In genomic region chr14:25048170-25049126, GRCh38 we compare ENCODE assay signal across 8 cellular contexts. TPM values are rescaled to one million over a fixed set of nuclear protein-coding genes. Genes with fewer than 3 reads are reported as not detected.
A peak's percentile ranks its signal among the peaks of the same experiment; 100 is the strongest.
DNase-seq lines count a peak whose midpoint lies in the region; ATAC-seq, FAIRE-seq and TF ChIP-seq lines count a peak whose summit lies in the region.

No MANE protein-coding gene starts in this region.

- DNase-seq in CD8-positive, alpha-beta memory T cell = no peak
- DNase-seq in activated B cell treated with CpG ODN at 0.5 μM for 24 hours = no peak
- peak; percentile 61 for DNase-seq in left cardiac atrium
- peak in 5 of 6 donors; percentile 65 to 81 (median 73) for DNase-seq in pancreas
- no peak for DNase-seq in NOMO-1 treated with dmso at 0.1 percent for 144 hours (lab: John Stamatoyannopoulos, UW; ENCODE audit: unreplicated experiment)
- DNase-seq in mesendoderm = no peak
- DNase-seq in activated naive CD4-positive, alpha-beta T cell treated with anti-CD3 and anti-CD28 coated beads, Interleukin-2, amount 50 U/mL, for 16 hours = no peak
- no peak for DNase-seq in NCI-H446 (lab: John Stamatoyannopoulos, UW)

- CTCF ChIA-PET in CD8-positive, alpha-beta memory T cell (lab: Charles Lee) = no interaction called here
- CTCF ChIA-PET in activated B cell treated with CpG ODN at 0.5 μM for 24 hours (lab: Charles Lee) = no interaction called here

- H3K9me3 Mint-ChIP-seq in CD8-positive, alpha-beta memory T cell = no peaks in the 10 kb centered on the region
- H3K9me3 Mint-ChIP-seq in activated B cell treated with CpG ODN at 0.5 μM for 24 hours = no peaks in the 10 kb centered on the region

- H3K4ac ChIP-seq in mesendoderm (ENCODE audit: low read depth, low read length) = no peak overlapping the region

- peak overlapping the region in 1 of 8 donors; percentile 21 for H3K27ac Mint-ChIP-seq in CD8-positive, alpha-beta memory T cell
- no peak overlapping the region for H3K27ac Mint-ChIP-seq in activated B cell treated with CpG ODN at 0.5 μM for 24 hours

- H3K36me3 ChIP-seq in CD8-positive, alpha-beta memory T cell (ENCODE audit: insufficient read depth, low read length) = no peaks in the 10 kb centered on the region
- H3K36me3 ChIP-seq in pancreas = no peaks in the 10 kb centered on the region
- no peaks in the 10 kb centered on the region for H3K36me3 ChIP-seq in mesendoderm (ENCODE audit: control insufficient read depth, insufficient read depth, low read length)

- intact Hi-C loops in activated B cell treated with CpG ODN at 0.5 μM for 24 hours (cut with micrococcal nuclease) = no loop called here
- intact Hi-C loops in left cardiac atrium (cut with DNase I) = loop anchor here in 1 of 2 donors (5.0 kb wide), 1 partner anchor 84 kb away; no protein-coding TSS in a partner anchor
- intact Hi-C loops in pancreas (cut with DNase I) = loop anchor here in 2 of 3 donors (5.0 to 10.0 kb wide), 2 partner anchors 241 to 244 kb away; no protein-coding TSS in a partner anchor

- H3K27me3 ChIP-seq in CD8-positive, alpha-beta memory T cell (ENCODE audit: insufficient read depth, low read length, poor library complexity, severe bottlenecking) = peaks cover 5% of the 10 kb centered on the region
- H3K27me3 ChIP-seq in pancreas = no peaks in the 10 kb centered on the region
- peaks cover 31% of the 10 kb centered on the region for H3K27me3 ChIP-seq in mesendoderm (ENCODE audit: insufficient read depth, low read length, poor library complexity)

- H3K4me3 Mint-ChIP-seq in CD8-positive, alpha-beta memory T cell = peak overlapping the region; percentile 3 to 74 (median 20)
- H3K4me3 Mint-ChIP-seq in activated B cell treated with CpG ODN at 0.5 μM for 24 hours = peak overlapping the region; percentile 32

- H3K4me2 ChIP-seq in mesendoderm (ENCODE audit: low read length) = no peak overlapping the region

- H3K79me2 ChIP-seq in mesendoderm (ENCODE audit: control insufficient read depth, insufficient read depth, low read length) = no peaks in the 10 kb centered on the region

- peaks cover 11 to 12% (median 12%) of the 10 kb centered on the region in 3 donors for H3K4me1 Mint-ChIP-seq in CD8-positive, alpha-beta memory T cell
- peaks cover 13% of the 10 kb centered on the region for H3K4me1 Mint-ChIP-seq in activated B cell treated with CpG ODN at 0.5 μM for 24 hours

- no peak overlapping the region for H3K18ac ChIP-seq in mesendoderm (ENCODE audit: low read length)

- H2BK120ac ChIP-seq in mesendoderm (ENCODE audit: low read depth, low read length) = no peak overlapping the region

- TF ChIP-seq CTCF in activated B cell treated with CpG ODN at 0.5 μM for 24 hours (IDR thresholded peaks at IDR 0.05) (no peak), pancreas (IDR thresholded peaks at IDR 0.05) (no peak)

- H2AK5ac ChIP-seq in mesendoderm (ENCODE audit: low read length) = no peak overlapping the region

- no peak for FAIRE-seq in pancreas (lab: Jason Lieb, UNC)

- no peak overlapping the region for H4K8ac ChIP-seq in mesendoderm (ENCODE audit: low read depth, low read length)

- no peaks in the 10 kb centered on the region for H3K9me3 ChIP-seq in CD8-positive, alpha-beta memory T cell (ENCODE audit: low read length)
- no peaks in the 10 kb centered on the region for H3K9me3 ChIP-seq in pancreas

- H4K5ac ChIP-seq in mesendoderm (ENCODE audit: low read length) = no peak overlapping the region

- no peaks in the 10 kb centered on the region for H3K79me1 ChIP-seq in mesendoderm (ENCODE audit: low read length)

- no peaks in the 10 kb centered on the region for H3K4me1 ChIP-seq in CD8-positive, alpha-beta memory T cell (ENCODE audit: insufficient read depth, low read length)
- H3K4me1 ChIP-seq in pancreas (peaks cover 28 to 46% (median 30%) of the 10 kb centered on the region in 3 donors), mesendoderm (ENCODE audit: control insufficient read depth, low read depth, low read length) (no peaks in the 10 kb centered on the region)

- H3K9ac ChIP-seq in mesendoderm (ENCODE audit: low read length) = no peak overlapping the region

- no peak overlapping the region for H3K4me3 ChIP-seq in CD8-positive, alpha-beta memory T cell (ENCODE audit: low read length)
- H3K4me3 ChIP-seq in pancreas (peak overlapping the region; percentile 68 to 87 (median 76)), mesendoderm (ENCODE audit: low read length) (no peak overlapping the region)

- H3K27me3 Mint-ChIP-seq in CD8-positive, alpha-beta memory T cell = peaks cover 44 to 71% of the 10 kb centered on the region in 2 donors
- peaks cover 47% of the 10 kb centered on the region for H3K27me3 Mint-ChIP-seq in activated B cell treated with CpG ODN at 0.5 μM for 24 hours

- no peak overlapping the region for H3K23ac ChIP-seq in mesendoderm (ENCODE audit: low read length)

- ATAC-seq in activated B cell treated with CpG ODN at 0.5 μM for 24 hours (ENCODE audit: low read depth) (no peak), left cardiac atrium (peak; percentile 56 to 80), pancreas (peak; percentile 41 to 61 (median 58))

- no peaks in the 10 kb centered on the region for H3K36me3 Mint-ChIP-seq in CD8-positive, alpha-beta memory T cell
- H3K36me3 Mint-ChIP-seq in activated B cell treated with CpG ODN at 0.5 μM for 24 hours (ENCODE audit: low read depth) = no peaks in the 10 kb centered on the region

- 10 to 12% methylated on average over 19 of the region's 19 CpGs for WGBS in pancreas, 2 donors
- no CpG with 5 or more reads among the region's 19 CpGs for WGBS in mesendoderm (ENCODE audit: extremely low coverage, insufficient coverage, low lambda C conversion rate)

- no peak overlapping the region for H2BK5ac ChIP-seq in mesendoderm (ENCODE audit: low read length)

- H2BK15ac ChIP-seq in mesendoderm (replicated peaks; ENCODE audit: low read depth) = no peak overlapping the region

- POLR2A ChIA-PET in CD8-positive, alpha-beta memory T cell (lab: Charles Lee) = no interaction called here
- POLR2A ChIA-PET in activated B cell treated with CpG ODN at 0.5 μM for 24 hours (lab: Charles Lee) = no interaction called here

- no peak overlapping the region for H3K56ac ChIP-seq in mesendoderm (ENCODE audit: low read length)

- no peak overlapping the region for H3K27ac ChIP-seq in CD8-positive, alpha-beta memory T cell (ENCODE audit: low read depth, low read length)
- peak overlapping the region; percentile 83 to 92 (median 86) for H3K27ac ChIP-seq in pancreas
- H3K27ac ChIP-seq in mesendoderm (ENCODE audit: low read depth, low read length) = no peak overlapping the region

RNA-seq across cellular contexts. Expression of gene STXBP6, which starts 1.5 kb away (rescaled TPM):
- under 1 TPM; 0.28 to 0.38 TPM for total RNA-seq in CD8-positive, alpha-beta memory T cell
- polyA plus RNA-seq in CD8-positive, alpha-beta memory T cell = not detected
- total RNA-seq in activated B cell treated with CpG ODN at 0.5 μM for 24 hours (0.22 TPM in 1 of 2 replicates, not detected in the other), left cardiac atrium (10 to 100 TPM; 11.0 to 23.9 TPM), pancreas (10 to 100 TPM; 20.7 to 28.5 (median 25.0) TPM)
- 10 to 100 TPM in 1 of 2 donors, 1 to 10 TPM in 1; 9.9 to 14.1 TPM for polyA plus RNA-seq in pancreas
- polyA plus RNA-seq in mesendoderm (2013, experiment 1 of 2) = 4.3 TPM
- 4.6 TPM for polyA plus RNA-seq in mesendoderm (2013, experiment 2 of 2)

Comparison
In these comparisons a context has a peak if more than half of its experiments do, and no peak if none do; other contexts are left out.
1. DNase-seq: peak in left cardiac atrium (single experiment) and pancreas (5 of 6); none in CD8-positive, alpha-beta memory T cell (0 of 5), activated B cell treated with CpG ODN at 0.5 μM for 24 hours (single experiment), NOMO-1 treated with dmso at 0.1 percent for 144 hours (single experiment), mesendoderm (single experiment), activated naive CD4-positive, alpha-beta T cell treated with anti-CD3 and anti-CD28 coated beads, Interleukin-2, amount 50 U/mL, for 16 hours (single experiment) and NCI-H446 (0 of 2).
2. H3K27ac ChIP-seq: peak in pancreas (4 of 4); none in CD8-positive, alpha-beta memory T cell (single experiment) and mesendoderm (single experiment).
3. H3K4me3 ChIP-seq: peak in pancreas (4 of 4); none in CD8-positive, alpha-beta memory T cell (single experiment) and mesendoderm (single experiment).